15 cellular contexts compared by ENCODE assay signal in genomic region chr2:71153585-71153984, GRCh38. TPM values are rescaled to one million over a fixed set of nuclear protein-coding genes. Genes with fewer than 3 reads are reported as not detected.
DNase-seq lines count a peak whose midpoint lies in the region.
"Had no signal": no experiment of that assay in that cellular context is flagged by ENCODE, and none has a peak within 500 bp of the region (broad histone marks: within the 10 kb centered on the region; RNA-seq: fewer than 3 reads in every experiment).

No MANE protein-coding gene starts in this region.

- H3K4me1 ChIP-seq in SJCRH30, result peaks cover 4% of the 10 kb centered on the region; the same call in 1 of the 2 replicates

- H3K27ac ChIP-seq in SJCRH30 (no peak overlapping the region), substantia nigra (ENCODE audit: low read depth, low read length, poor library complexity, severe bottlenecking) (peak overlapping the region; percentile 30)
- H3K27ac ChIP-seq: 22Rv1 had no signal

- H3K36me3 ChIP-seq in SJCRH30, result peaks cover 21% of the 10 kb centered on the region

- H3K4me3 ChIP-seq in SJCRH30, result no peak overlapping the region
- H3K4me3 ChIP-seq: GM23338 had no signal

- DNase-seq in DMS53 (lab: John Stamatoyannopoulos, UW), result peak; percentile 25
- no peak for DNase-seq in DMS53 treated with DMSO at 0.1 percent for 48 hours (lab: John Stamatoyannopoulos, UW; ENCODE audit: unreplicated experiment)
- peak; percentile 37 to 41 for DNase-seq in SHP77 (lab: John Stamatoyannopoulos, UW)
- no peak for DNase-seq in SHP77 treated with DMSO at 0.1 percent for 48 hours (lab: John Stamatoyannopoulos, UW)
- DNase-seq in SJCRH30, result peak; percentile 45 to 55
- DNase-seq in substantia nigra (lab: John Stamatoyannopoulos, UW), result no peak
- DNase-seq in cerebellar nuclear complex (lab: John Stamatoyannopoulos, UW), result no peak
- no peak for DNase-seq in NCI-H2196 (lab: John Stamatoyannopoulos, UW; ENCODE audit: unreplicated experiment)
- DNase-seq: Caco-2; CD8-positive, alpha-beta T cell; DND-41; GDM1; H9 had no signal

- H3K9me3 ChIP-seq in SJCRH30 (replicated peaks), result no peaks in the 10 kb centered on the region
- H3K9me3 ChIP-seq: Caco-2 had no signal

- H3K27me3 ChIP-seq in SJCRH30, result no peaks in the 10 kb centered on the region

RNA-seq across cellular contexts. Expression of gene MPHOSPH10, which starts 23.2 kb away (rescaled TPM):
- 61.1 and 71.0 TPM in 2 replicates for total RNA-seq in SJCRH30 (2014; rRNA removed; shearing (Covaris generic))

RNA-seq across cellular contexts. Expression of gene MCEE, which starts 23.6 kb away (rescaled TPM):
- 11.5 and 12.7 TPM in 2 replicates for total RNA-seq in SJCRH30 (2014; rRNA removed; shearing (Covaris generic))

Comparison
In these comparisons a context has a peak if more than half of its experiments do, and no peak if none do; other contexts are left out.
1. DNase-seq: peak in DMS53 (single experiment), SHP77 (2 of 2) and SJCRH30 (2 of 2); none in DMS53 treated with DMSO at 0.1 percent for 48 hours (single experiment), SHP77 treated with DMSO at 0.1 percent for 48 hours (single experiment), substantia nigra (0 of 49), cerebellar nuclear complex (0 of 2) and NCI-H2196 (single experiment).